ENCODE assay signal across 19 cellular contexts in genomic region chr5:126640867-126641266, GRCh38. TPM values are rescaled to one million over a fixed set of nuclear protein-coding genes. Genes with fewer than 3 reads are reported as not detected.
A peak's percentile ranks its signal among the peaks of the same experiment; 100 is the strongest.
DNase-seq lines count a peak whose midpoint lies in the region; ATAC-seq, FAIRE-seq and TF ChIP-seq lines count a peak whose summit lies in the region.
"Had no signal": no experiment of that assay in that cellular context is flagged by ENCODE, and none has a peak within 500 bp of the region (broad histone marks: within the 10 kb centered on the region; RNA-seq: fewer than 3 reads in every experiment).

No MANE protein-coding gene starts in this region.

- no peak for FAIRE-seq in endothelial cell of umbilical vein (lab: Jason Lieb, UNC)
- FAIRE-seq: astrocyte had no signal

- no peak overlapping the region for H3K27ac ChIP-seq in endothelial cell of umbilical vein (ENCODE audit: insufficient read depth, low read depth, low read length)
- no peak overlapping the region for H3K27ac ChIP-seq in adrenal gland
- H3K27ac ChIP-seq: SJSA1, skin epidermis had no signal

- no TSS peak for BruUV-seq in endothelial cell of umbilical vein (replicated peaks; lab: Mats Ljungman, UMichigan)

- dilution Hi-C loops in endothelial cell of umbilical vein (cut with MboI; ENCODE audit: extremely low pct_ligation_motif_present, low sequenced_read_pairs): no loop called here

- TF ChIP-seq POLR2A in endothelial cell of umbilical vein (IDR thresholded peaks at IDR 0.05; ENCODE audit: low read depth, low read length) (no peak), adrenal gland (IDR thresholded peaks at IDR 0.05) (no peak)

- no peaks in the 10 kb centered on the region for H3K9me1 ChIP-seq in endothelial cell of umbilical vein (replicated peaks; ENCODE audit: control insufficient read depth, extremely low read depth, insufficient read depth, low read length)

- H4K20me1 ChIP-seq in endothelial cell of umbilical vein (replicated peaks; ENCODE audit: control insufficient read depth, extremely low read depth, insufficient read depth, low read length): no peaks in the 10 kb centered on the region

- CTCF ChIA-PET in endothelial cell of umbilical vein (lab: Charles Lee) (interaction anchor here (0.7 to 1.7 kb wide), 3 partner anchors 9 to 852 kb away, joined by 3 read pairs; no protein-coding TSS in a partner anchor), HEK293T (lab: Yijun Ruan, JAX) (no interaction called here)

- no peaks in the 10 kb centered on the region for H3K79me2 ChIP-seq in endothelial cell of umbilical vein (ENCODE audit: control insufficient read depth, insufficient read depth, low read length)

- H3K36me3 ChIP-seq in endothelial cell of umbilical vein (ENCODE audit: control insufficient read depth in 2 of 2, extremely low read depth in 1 of 2, insufficient read depth in 2 of 2, low read length in 2 of 2) (no peaks in the 10 kb centered on the region), adrenal gland (replicated peaks in 1 of 2) (no peaks in the 10 kb centered on the region)
- H3K36me3 ChIP-seq: SJSA1 had no signal

- H3K4me3 ChIP-seq in endothelial cell of umbilical vein (replicated peaks in 1 of 3; ENCODE audit: insufficient read depth in 1 of 3, low read depth in 1 of 3, low read length in 3 of 3): no peak overlapping the region
- no peak overlapping the region for H3K4me3 ChIP-seq in adrenal gland
- H3K4me3 ChIP-seq: GM23338, SJSA1, skin epidermis had no signal

- peak overlapping the region; percentile 29 for H3K4me2 ChIP-seq in endothelial cell of umbilical vein (ENCODE audit: insufficient read depth, low read length)
- H3K4me2 ChIP-seq: GM23338 had no signal

- POLR2A ChIA-PET in endothelial cell of umbilical vein (lab: Charles Lee) (no interaction called here), HEK293T (lab: Yijun Ruan, JAX) (no interaction called here)

- peak; percentile 24 for ATAC-seq in GM19328 (IDR thresholded peaks at IDR 0.05; ENCODE audit: unreplicated experiment)
- peak; percentile 31 for ATAC-seq in GM21825 (IDR thresholded peaks at IDR 0.05; ENCODE audit: unreplicated experiment)
- ATAC-seq in HG03432 (IDR thresholded peaks at IDR 0.05; ENCODE audit: unreplicated experiment): peak; percentile 22
- ATAC-seq in GM19324 (IDR thresholded peaks at IDR 0.05; ENCODE audit: low FRiP score, unreplicated experiment): no peak
- ATAC-seq: activated T-cell treated with anti-CD3 and anti-CD28 coated beads, Interleukin-2, amount 50 U/mL, for 72 hours; GM23338; PC-3 had no signal

- H3K27me3 ChIP-seq in endothelial cell of umbilical vein (ENCODE audit: control insufficient read depth in 2 of 2, insufficient read depth in 2 of 2, low read length in 2 of 2): no peaks in the 10 kb centered on the region
- no peaks in the 10 kb centered on the region for H3K27me3 ChIP-seq in adrenal gland
- H3K27me3 ChIP-seq: SJSA1 had no signal

- TF ChIP-seq CTCF in endothelial cell of umbilical vein (IDR thresholded peaks at IDR 0.05; ENCODE audit: extremely low read depth in 1 of 2, insufficient read depth in 1 of 2, low read depth in 1 of 2, low read length in 2 of 2): no peak
- TF ChIP-seq CTCF in adrenal gland (IDR thresholded peaks at IDR 0.05): no peak

- intact Hi-C loops in endothelial cell of umbilical vein (cut with micrococcal nuclease) (no loop called here), adrenal gland (cut with DNase I) (no loop called here)

- H3K9me3 ChIP-seq in endothelial cell of umbilical vein (replicated peaks; ENCODE audit: control insufficient read depth, insufficient read depth, low read length) (no peaks in the 10 kb centered on the region), adrenal gland (replicated peaks in 1 of 3) (no peaks in the 10 kb centered on the region)

- peaks cover 3% of the 10 kb centered on the region for H3K4me1 ChIP-seq in endothelial cell of umbilical vein (ENCODE audit: control insufficient read depth, extremely low read depth, insufficient read depth, low read length)
- H3K4me1 ChIP-seq in adrenal gland (replicated peaks in 1 of 2): no peaks in the 10 kb centered on the region
- H3K4me1 ChIP-seq: SJSA1 had no signal

- DNase-seq in endothelial cell of umbilical vein (ENCODE audit: low read depth, low spot score): no peak
- DNase-seq in adrenal gland: no peak
- DNase-seq in HEK293T (ENCODE audit: extremely low spot score): no peak
- DNase-seq: activated CD4-positive, CD25-positive, alpha-beta regulatory T cell treated with anti-CD3 and anti-CD28 coated beads, Interleukin-2, amount 50 U/mL, for 72 hours; activated T-cell treated with anti-CD3 and anti-CD28 coated beads, Interleukin-2, amount 50 U/mL, for 72 hours; midbrain; NCI-H1105 treated with DMSO at 0.1 percent for 48 hours; NCI-H2107; NCI-H524; PC-3; T1000 had no signal

- no peak overlapping the region for H3K9ac ChIP-seq in endothelial cell of umbilical vein (replicated peaks; ENCODE audit: extremely low read depth, insufficient read depth, low read length)

- peak overlapping the region; percentile 19 for H2AFZ ChIP-seq in endothelial cell of umbilical vein (ENCODE audit: low read depth, low read length)
- H2AFZ ChIP-seq: GM23338 had no signal

- 69 to 95% (median 86%) methylated on average over 1 of the region's 1 CpG for WGBS in adrenal gland, 4 donors

TF ChIP-seq in endothelial cell of umbilical vein, 7 proteins besides CTCF, POLR2A, EP300 and RAD21:
- TF ChIP-seq JUN (IDR thresholded peaks at IDR 0.05; ENCODE audit: borderline replicate concordance, insufficient read depth, insufficient read length, low read depth): no peak
- TF ChIP-seq GATA2 (IDR thresholded peaks at IDR 0.05; ENCODE audit: insufficient read depth, insufficient read length, low read depth, low read length): peak; percentile 66

TF ChIP-seq in HEK293T, 16 proteins besides CTCF, POLR2A, EP300 and RAD21:
- TF ChIP-seq BHLHE40 (IDR thresholded peaks at IDR 0.05; ENCODE audit: borderline replicate concordance): no peak
- no peak for TF ChIP-seq NFRKB (IDR thresholded peaks at IDR 0.05)
- TF ChIP-seq ELF4 (IDR thresholded peaks at IDR 0.05): no peak
- TF ChIP-seq FOXA1 (IDR thresholded peaks at IDR 0.05): no peak

RNA-seq across cellular contexts. Expression of gene PHAX, which starts 40.1 kb away (rescaled TPM):
- total RNA-seq in endothelial cell of umbilical vein: 48.2 and 51.2 TPM in 2 replicates
- 22.6 and 33.0 TPM in 2 replicates for polyA plus RNA-seq in endothelial cell of umbilical vein
- 48.6 and 51.4 TPM in 2 replicates for polyA plus RNA-seq in endothelial cell of umbilical vein (2011; cell fraction: cytosol; rRNA removed)
- 18.0 and 27.0 TPM in 2 replicates for polyA plus RNA-seq in endothelial cell of umbilical vein (2011; cell fraction: nucleus; rRNA removed)
- 42.9 and 75.7 TPM in 2 replicates for polyA plus RNA-seq in endothelial cell of umbilical vein (2012)
- polyA minus RNA-seq in endothelial cell of umbilical vein: 32.4 and 51.4 TPM in 2 replicates
- polyA minus RNA-seq in endothelial cell of umbilical vein (2011; cell fraction: cytosol; rRNA and poly(A)+ RNA removed): 18.8 TPM
- 22.7 and 23.3 TPM in 2 replicates for polyA minus RNA-seq in endothelial cell of umbilical vein (2011; cell fraction: nucleus; rRNA and poly(A)+ RNA removed)
- total RNA-seq in adrenal gland: 10 to 100 TPM; 23.4 to 56.5 (median 38.0) TPM
- polyA plus RNA-seq in adrenal gland: 10 to 100 TPM; 10.8 to 88.2 (median 15.6) TPM

RNA-seq across cellular contexts. Expression of gene ALDH7A1, which starts 45.8 kb away (rescaled TPM):
- total RNA-seq in endothelial cell of umbilical vein (75.7 and 103 TPM in 2 replicates), adrenal gland (100 to 1,000 TPM in 1 of 8 donors, 10 to 100 TPM in 7; 37.5 to 112 (median 59.8) TPM)
- polyA plus RNA-seq in endothelial cell of umbilical vein (30.1 and 43.6 TPM in 2 replicates), adrenal gland (100 to 1,000 TPM in 1 of 3 donors, 10 to 100 TPM in 2; 68.1 to 110 (median 91.7) TPM)
- polyA plus RNA-seq in endothelial cell of umbilical vein (2011; cell fraction: cytosol; rRNA removed): 62.3 and 63.8 TPM in 2 replicates
- 51.9 and 72.1 TPM in 2 replicates for polyA plus RNA-seq in endothelial cell of umbilical vein (2011; cell fraction: nucleus; rRNA removed)
- 115 and 118 TPM in 2 replicates for polyA plus RNA-seq in endothelial cell of umbilical vein (2012)
- 79.1 and 82.5 TPM in 2 replicates for polyA minus RNA-seq in endothelial cell of umbilical vein
- polyA minus RNA-seq in endothelial cell of umbilical vein (2011; cell fraction: cytosol; rRNA and poly(A)+ RNA removed): 30.6 TPM
- polyA minus RNA-seq in endothelial cell of umbilical vein (2011; cell fraction: nucleus; rRNA and poly(A)+ RNA removed): 38.9 and 44.6 TPM in 2 replicates
